Comparison of ENCODE assay signal across 16 cellular contexts in the genomic region with DNA sequence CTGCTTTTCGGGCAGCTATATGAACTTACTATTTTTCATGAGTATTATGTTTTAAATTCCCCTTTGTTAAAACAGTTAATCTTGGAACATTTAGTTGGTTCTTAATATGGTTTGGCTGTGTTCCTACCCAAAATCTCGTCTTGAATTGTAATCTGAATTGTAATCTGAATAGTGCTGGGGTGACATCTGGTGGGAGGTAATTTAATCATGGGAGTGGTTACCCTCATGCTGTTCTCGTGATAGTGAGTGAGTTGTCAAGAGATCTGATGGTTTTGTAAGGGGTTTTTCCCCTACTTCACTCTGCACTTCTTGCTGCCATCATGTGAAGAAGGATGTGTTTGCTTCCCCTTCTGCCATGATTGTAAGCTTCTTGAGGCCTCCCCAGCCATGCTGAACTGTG.
"Had no signal": no experiment of that assay in that cellular context is flagged by ENCODE, and none has a peak within 500 bp of the region (broad histone marks: within the 10 kb centered on the region; RNA-seq: fewer than 3 reads in every experiment).

No MANE protein-coding gene starts in this region.

- H3K36me3 Mint-ChIP-seq: immature natural killer cell; natural killer cell; stimulated activated naive B cell treated with anti-CD40 and anti-IgM and Interleukin-4, amounts not matched to agents 10 μg/mL and 1 μg/mL and 100 μg/mL, for 72 hours had no signal

- H3K4me1 ChIP-seq: right atrium auricular region, tibial artery had no signal

- DNase-seq: activated CD4-positive, alpha-beta T cell treated with anti-CD3 and anti-CD28 coated beads for 1 hour; activated CD4-positive, alpha-beta T cell treated with anti-CD3 and anti-CD28 coated beads, Interleukin-2, amount 50 U/mL, for 4 hours; activated naive CD4-positive, alpha-beta T cell treated with Interleukin-2 at 50 U/mL for 16 hours; activated T-cell treated with anti-CD3 and anti-CD28 coated beads for 4 hours; anterior cingulate cortex; cortex of kidney; effector CD8-positive, alpha-beta T cell; heart left ventricle; immature natural killer cell; mesenchymal stem cell; natural killer cell; stimulated activated CD4-positive, alpha-beta T cell treated with anti-CD3 and anti-CD28 coated beads, Interleukin-2, amount 100 ng/mL, for 48 hours; stimulated activated naive B cell treated with anti-CD40 and anti-IgM and Interleukin-4, amounts not matched to agents 10 μg/mL and 1 μg/mL and 100 μg/mL, for 72 hours; tibial artery had no signal

- H3K4me3 Mint-ChIP-seq: immature natural killer cell; natural killer cell; stimulated activated naive B cell treated with anti-CD40 and anti-IgM and Interleukin-4, amounts not matched to agents 10 μg/mL and 1 μg/mL and 100 μg/mL, for 72 hours had no signal

- H3K4me1 Mint-ChIP-seq: immature natural killer cell; natural killer cell; stimulated activated naive B cell treated with anti-CD40 and anti-IgM and Interleukin-4, amounts not matched to agents 10 μg/mL and 1 μg/mL and 100 μg/mL, for 72 hours had no signal

- H3K9me3 ChIP-seq: heart left ventricle, right atrium auricular region, tibial artery had no signal

- H3K27ac Mint-ChIP-seq: immature natural killer cell; natural killer cell; stimulated activated naive B cell treated with anti-CD40 and anti-IgM and Interleukin-4, amounts not matched to agents 10 μg/mL and 1 μg/mL and 100 μg/mL, for 72 hours had no signal

- H3K9me3 Mint-ChIP-seq: immature natural killer cell; stimulated activated naive B cell treated with anti-CD40 and anti-IgM and Interleukin-4, amounts not matched to agents 10 μg/mL and 1 μg/mL and 100 μg/mL, for 72 hours had no signal

- H3K4me3 ChIP-seq: heart left ventricle, right atrium auricular region, tibial artery had no signal

- H3K36me3 ChIP-seq: heart left ventricle, right atrium auricular region, tibial artery had no signal

- H3K27me3 ChIP-seq: right atrium auricular region, tibial artery had no signal

- ATAC-seq: heart left ventricle; natural killer cell; stimulated activated naive B cell treated with anti-CD40 and anti-IgM and Interleukin-4, amounts not matched to agents 10 μg/mL and 1 μg/mL and 100 μg/mL, for 72 hours had no signal

- H3K27ac ChIP-seq: epithelial cell of prostate, heart left ventricle, right atrium auricular region, tibial artery had no signal
